8 cellular contexts compared by ENCODE assay signal in genomic region chr6:166382500-166382932, GRCh38. TPM values are rescaled to one million over a fixed set of nuclear protein-coding genes. Genes with fewer than 3 reads are reported as not detected.
DNase-seq lines count a peak whose midpoint lies in the region; ATAC-seq and TF ChIP-seq lines count a peak whose summit lies in the region.

No MANE protein-coding gene starts in this region.

- intact Hi-C loops in CD14-positive monocyte (cut with micrococcal nuclease), result loop anchor here (2.0 to 10.0 kb wide), 4 partner anchors 40 to 245 kb away; partner anchors contain the start of genes RPS6KA2 (in 2 of the 2) and SFT2D1 (in 1 of the 2)
- intact Hi-C loops in esophagus muscularis mucosa (cut with DNase I), result no loop called here
- intact Hi-C loops in ovary (cut with DNase I), result loop anchor here in 1 of 4 donors (5.0 kb wide), 1 partner anchor 40 kb away; the partner anchor contains the start of gene SFT2D1

- peak; percentile 21 for ATAC-seq in GM21723 (IDR thresholded peaks at IDR 0.05; ENCODE audit: unreplicated experiment)
- ATAC-seq in HG03378 (IDR thresholded peaks at IDR 0.05; ENCODE audit: unreplicated experiment), result no peak
- ATAC-seq in HG03565 (IDR thresholded peaks at IDR 0.05; ENCODE audit: unreplicated experiment), result no peak

- peak overlapping the region; percentile 81 to 96 (median 82) for H3K4me3 ChIP-seq in esophagus muscularis mucosa
- H3K4me3 ChIP-seq in ovary, result peak overlapping the region; percentile 93

- TF ChIP-seq POLR2A in Raji (IDR thresholded peaks at IDR 0.05; ENCODE audit: insufficient read depth, low read depth, low read length) (peak; percentile 86; the same call in 1 of the 2 replicates), esophagus muscularis mucosa (IDR thresholded peaks at IDR 0.05; ENCODE audit: low read depth) (no peak), ovary (IDR thresholded peaks at IDR 0.05) (no peak)

- TF ChIP-seq CTCF in CD14-positive monocyte (IDR thresholded peaks at IDR 0.05) (no peak), esophagus muscularis mucosa (IDR thresholded peaks at IDR 0.05) (no peak), ovary (IDR thresholded peaks at IDR 0.05) (no peak)

- H3K27ac Mint-ChIP-seq in CD14-positive monocyte, result peak overlapping the region; percentile 86 to 95 (median 90)

- no peaks in the 10 kb centered on the region for H3K9me3 Mint-ChIP-seq in CD14-positive monocyte

- H3K27me3 ChIP-seq in esophagus muscularis mucosa, result no peaks in the 10 kb centered on the region
- H3K27me3 ChIP-seq in ovary, result no peaks in the 10 kb centered on the region

- H3K27ac ChIP-seq in esophagus muscularis mucosa (replicated peaks in 1 of 4) (peak overlapping the region; percentile 91 to 94 (median 92)), ovary (peak overlapping the region; percentile 53 to 91)

- peaks cover 14 to 36% (median 24%) of the 10 kb centered on the region in 4 donors for H3K4me1 ChIP-seq in esophagus muscularis mucosa
- no peaks in the 10 kb centered on the region for H3K4me1 ChIP-seq in ovary (ENCODE audit: insufficient read depth)

- peaks cover 16% of the 10 kb centered on the region for H3K4me1 Mint-ChIP-seq in CD14-positive monocyte

- under 1% methylated on average over 25 of the region's 46 CpGs for WGBS in esophagus muscularis mucosa
- 0 to 1% (median 0%) methylated on average over 38 to 46 of the region's 46 CpGs for WGBS in ovary, 3 donors

- H3K27me3 Mint-ChIP-seq in CD14-positive monocyte (ENCODE audit: low read depth in 3 of 3), result no peaks in the 10 kb centered on the region

- TF ChIP-seq EP300 in esophagus muscularis mucosa (IDR thresholded peaks at IDR 0.05) (no peak), ovary (IDR thresholded peaks at IDR 0.05) (no peak)

- H3K36me3 ChIP-seq in esophagus muscularis mucosa, result no peaks in the 10 kb centered on the region
- H3K36me3 ChIP-seq in ovary, result no peaks in the 10 kb centered on the region

- peaks cover 0 to 3% of the 10 kb centered on the region in 2 donors for H3K36me3 Mint-ChIP-seq in CD14-positive monocyte

- H3K4me3 Mint-ChIP-seq in CD14-positive monocyte, result peak overlapping the region; percentile 94 to 95

- DNase-seq in CD14-positive monocyte (ENCODE audit: low spot score), result no peak
- no peak for DNase-seq in esophagus muscularis mucosa (ENCODE audit: extremely low spot score)
- DNase-seq in ovary, result peak in 1 of 5 donors; percentile 29
- DNase-seq in UCSD-AML1 (lab: John Stamatoyannopoulos, UW; ENCODE audit: unreplicated experiment), result no peak

- H3K9me3 ChIP-seq in esophagus muscularis mucosa (no peaks in the 10 kb centered on the region), ovary (no peaks in the 10 kb centered on the region)

RNA-seq across cellular contexts. Expression of gene MPC1, which starts 0.2 kb away (rescaled TPM):
- polyA plus RNA-seq in CD14-positive monocyte, result 100 to 1,000 TPM; 104 to 122 TPM
- 10 to 100 TPM; 54.7 to 68.1 (median 63.1) TPM for total RNA-seq in esophagus muscularis mucosa
- 10 to 100 TPM; 34.1 to 46.7 (median 37.6) TPM for total RNA-seq in ovary
- 10 to 100 TPM; 61.2 to 82.6 TPM for polyA plus RNA-seq in ovary

RNA-seq across cellular contexts. Expression of gene SFT2D1, which starts 40.2 kb away (rescaled TPM):
- polyA plus RNA-seq in CD14-positive monocyte (100 to 1,000 TPM; 140 to 166 TPM), ovary (10 to 100 TPM; 43.3 to 46.1 TPM)
- total RNA-seq in esophagus muscularis mucosa (10 to 100 TPM; 19.8 to 34.9 (median 27.9) TPM), ovary (10 to 100 TPM; 25.9 to 50.3 (median 34.1) TPM)
